ENCODE assay signal across 8 cellular contexts in genomic region chr4:89901808-89902431, GRCh38. TPM values are rescaled to one million over a fixed set of nuclear protein-coding genes. Genes with fewer than 3 reads are reported as not detected.
DNase-seq lines count a peak whose midpoint lies in the region; ATAC-seq and TF ChIP-seq lines count a peak whose summit lies in the region.
"Not testable (repeated sequence)": the region's sequence is repeated elsewhere in the genome, so short reads cannot be mapped to it uniquely, and the experiment has no call there.

No MANE protein-coding gene starts in this region.

- not testable (repeated sequence) for H3K4ac ChIP-seq in H9 (ENCODE audit: low read depth, low read length)

- H3K9me2 ChIP-seq in Karpas-422 (replicated peaks; ENCODE audit: insufficient read depth, low read length); PC-3 (replicated peaks; ENCODE audit: low read length): not testable (repeated sequence)

- H3K79me2 ChIP-seq in H9 (ENCODE audit: insufficient read depth, low read length); Karpas-422 (ENCODE audit: low read length); PC-3 (ENCODE audit: low read length): not testable (repeated sequence)

- H3K9me3 Mint-ChIP-seq in H9, result not testable (repeated sequence)

- not testable (repeated sequence) for BruUV-seq in PC-3 (replicated peaks; lab: Mats Ljungman, UMichigan)

- not testable (repeated sequence) for H2BK5ac ChIP-seq in H9 (ENCODE audit: insufficient read length, low read length)

- H2BK120ac ChIP-seq in H9 (ENCODE audit: low read depth, low read length, poor library complexity, severe bottlenecking), result not testable (repeated sequence)

- H3K9me3 ChIP-seq in H9 (ENCODE audit: control insufficient read depth, low read depth, low read length); Karpas-422 (ENCODE audit: low read length); PC-3 (ENCODE audit: low read length): not testable (repeated sequence)

- H3K36me3 Mint-ChIP-seq in H9 (ENCODE audit: insufficient read depth in 1 of 3, low read depth in 3 of 3), result not testable (repeated sequence)

- not testable (repeated sequence) for H2BK12ac ChIP-seq in H9 (ENCODE audit: insufficient read length, low read depth, low read length)

- H3K4me3 Mint-ChIP-seq in H9, result not testable (repeated sequence)

- intact Hi-C loops in PC-3 (cut with micrococcal nuclease), result loop anchor here (1.0 to 10.0 kb wide), 7 partner anchors 123 to 737 kb away; no protein-coding TSS in a partner anchor

- H3K4me1 ChIP-seq in H9 (ENCODE audit: insufficient read depth, low read length); Karpas-422 (ENCODE audit: low read length); PC-3 (ENCODE audit: insufficient read depth, low read length): not testable (repeated sequence)

- not testable (repeated sequence) for H3K23me2 ChIP-seq in H9 (ENCODE audit: insufficient read length, low read depth, low read length, poor library complexity, severe bottlenecking)

- H2BK20ac ChIP-seq in H9 (ENCODE audit: low read depth, low read length, poor library complexity, severe bottlenecking), result not testable (repeated sequence)

- no CpG with 5 or more reads among the region's 7 CpGs for WGBS in H9 (ENCODE audit: extremely low coverage, insufficient read length, low lambda C conversion rate)

- H4K8ac ChIP-seq in H9 (replicated peaks; ENCODE audit: insufficient read length, low read depth, low read length), result not testable (repeated sequence)

- not testable (repeated sequence) for H3K14ac ChIP-seq in H9 (ENCODE audit: insufficient read depth, low read length)

- not testable (repeated sequence) for H3K27me3 Mint-ChIP-seq in H9 (ENCODE audit: low read depth)

- H3K27me3 ChIP-seq in H9 (ENCODE audit: insufficient read depth, low read length); Karpas-422 (ENCODE audit: low read length): not testable (repeated sequence)
- peaks cover 44% of the 10 kb centered on the region for H3K27me3 ChIP-seq in PC-3 (ENCODE audit: low read length)

- not testable (repeated sequence) for H3K4me3 ChIP-seq in Karpas-422 (ENCODE audit: low read length); PC-3 (ENCODE audit: low read length); epithelial cell of esophagus (ENCODE audit: low read length)

- H3T11ph ChIP-seq in H9 (ENCODE audit: low read length), result not testable (repeated sequence)

- not testable (repeated sequence) for H3K36me3 ChIP-seq in Karpas-422 (ENCODE audit: insufficient read depth, low read length); PC-3 (ENCODE audit: low read depth, low read length)

- H3K27ac Mint-ChIP-seq in H9, result not testable (repeated sequence)

- not testable (repeated sequence) for H3K56ac ChIP-seq in H9 (ENCODE audit: insufficient read length, low read depth, low read length)

- peak; percentile 53 for DNase-seq in GDM1 (lab: John Stamatoyannopoulos, UW)
- DNase-seq in H9, result peak; percentile 39
- DNase-seq in Karpas-422, result peak; percentile 76
- DNase-seq in PC-3, result peak; percentile 70
- DNase-seq in activated T-cell treated with anti-CD3 and anti-CD28 coated beads for 48 hours (ENCODE audit: low read depth), result peak; percentile 26
- DNase-seq in epithelial cell of esophagus (ENCODE audit: low read depth), result peak; percentile 61
- peak; percentile 75 for DNase-seq in midbrain (lab: John Stamatoyannopoulos, UW)
- DNase-seq in stimulated activated naive CD4-positive, alpha-beta T cell treated with Interleukin-2 at 50 U/mL for 16 hours (lab: John Stamatoyannopoulos, UW), result peak; percentile 32

- H2AK5ac ChIP-seq in H9 (ENCODE audit: insufficient read length, low read length), result not testable (repeated sequence)

- H3F3A ChIP-seq in PC-3 (ENCODE audit: low read length, unreplicated experiment), result not testable (repeated sequence)

- H4K20me1 ChIP-seq in H9 (ENCODE audit: control insufficient read depth, insufficient read depth, insufficient read length); Karpas-422 (ENCODE audit: insufficient read depth, low read depth, low read length); PC-3 (ENCODE audit: low read length): not testable (repeated sequence)

- H3K4me1 Mint-ChIP-seq in H9, result not testable (repeated sequence)

- not testable (repeated sequence) for H3K9ac ChIP-seq in H9 (ENCODE audit: extremely low read depth, insufficient read length, low read length); Karpas-422 (ENCODE audit: low read length); PC-3 (ENCODE audit: low read length)

- H3K23ac ChIP-seq in H9 (ENCODE audit: insufficient read length, low read depth, low read length), result not testable (repeated sequence)

- peak; percentile 95 for ATAC-seq in PC-3

- not testable (repeated sequence) for H4K5ac ChIP-seq in H9 (ENCODE audit: insufficient read length, low read depth, low read length)

- not testable (repeated sequence) for H4K91ac ChIP-seq in H9 (ENCODE audit: insufficient read length, low read depth, low read length)

- H3K18ac ChIP-seq in H9 (ENCODE audit: insufficient read length, low read depth, low read length), result not testable (repeated sequence)

- H2BK15ac ChIP-seq in H9 (ENCODE audit: low read depth, low read length), result not testable (repeated sequence)

- CTCF ChIA-PET in PC-3 (lab: Charles Lee), result not testable (repeated sequence)

- not testable (repeated sequence) for H3K4me2 ChIP-seq in H9 (ENCODE audit: insufficient read depth, insufficient read length, low read length); Karpas-422 (ENCODE audit: low read depth, low read length, poor library complexity, severe bottlenecking); PC-3 (ENCODE audit: low read length)

- not testable (repeated sequence) for H3K27ac ChIP-seq in H9 (ENCODE audit: insufficient read length, low read depth, low read length); Karpas-422 (ENCODE audit: low read length); PC-3 (ENCODE audit: low read length)

- not testable (repeated sequence) for H2AFZ ChIP-seq in H9 (ENCODE audit: low read length); Karpas-422 (ENCODE audit: low read length); PC-3 (ENCODE audit: low read length)

- H3K79me1 ChIP-seq in H9 (ENCODE audit: insufficient read depth, low read depth, low read length, poor library complexity, severe bottlenecking), result not testable (repeated sequence)

- POLR2A ChIA-PET in PC-3 (lab: Charles Lee; ENCODE audit: unreplicated experiment), result not testable (repeated sequence)

- peak; percentile 80 for TF ChIP-seq CTCF in H9 (conservative IDR thresholded peaks at IDR 0.05)
- TF ChIP-seq CTCF in PC-3 (conservative IDR thresholded peaks at IDR 0.05; ENCODE audit: low read depth, low read length), result peak; percentile 67
- TF ChIP-seq CTCF in epithelial cell of esophagus (IDR thresholded peaks at IDR 0.05; ENCODE audit: insufficient read depth, low read depth, low read length, missing control alignments), result peak; percentile 90

RNA-seq across cellular contexts. Expression of gene MMRN1, which starts 7.3 kb away (rescaled TPM):
- total RNA-seq in H9 (2021) (not detected in 2 replicates), PC-3 (2014; rRNA removed) (0.69 and 0.73 TPM in 2 replicates)
- not detected in 2 replicates for total RNA-seq in Karpas-422 (2014; rRNA removed; shearing (Covaris generic); ENCODE audit: low replicate concordance)

Comparison
In these comparisons a context has a peak if more than half of its experiments do, and no peak if none do; other contexts are left out.
1. DNase-seq: peak in every context shown above with its lines; median percentile 76 in Karpas-422; 75 in midbrain; 70 in PC-3; 61 in epithelial cell of esophagus; 53 in GDM1; 39 in H9; 32 in stimulated activated naive CD4-positive, alpha-beta T cell treated with Interleukin-2 at 50 U/mL for 16 hours; 26 in activated T-cell treated with anti-CD3 and anti-CD28 coated beads for 48 hours.